Comparison of ENCODE assay signal across 10 cellular contexts in genomic region chr14:71597955-71598659, GRCh38.
A peak's percentile ranks its signal among the peaks of the same experiment; 100 is the strongest.
DNase-seq lines count a peak whose midpoint lies in the region; ATAC-seq and TF ChIP-seq lines count a peak whose summit lies in the region.
"Had no signal": no experiment of that assay in that cellular context is flagged by ENCODE, and none has a peak within 500 bp of the region (broad histone marks: within the 10 kb centered on the region; RNA-seq: fewer than 3 reads in every experiment).

No MANE protein-coding gene starts in this region.

- WGBS in prostate gland, result 89% methylated on average over 4 of the region's 4 CpGs

- ATAC-seq in GM19372 (IDR thresholded peaks at IDR 0.05; ENCODE audit: low read depth, unreplicated experiment), result peak; percentile 62
- peak; percentile 90 for ATAC-seq in HG03342 (IDR thresholded peaks at IDR 0.05; ENCODE audit: unreplicated experiment)
- no peak for ATAC-seq in left lobe of liver

- no peak overlapping the region for H3K4me3 ChIP-seq in vagina
- no peak overlapping the region for H3K4me3 ChIP-seq in prostate gland

- TF ChIP-seq POLR2A in vagina (IDR thresholded peaks at IDR 0.05), result no peak
- TF ChIP-seq POLR2A in prostate gland (IDR thresholded peaks at IDR 0.05), result no peak

- H3K27me3 ChIP-seq in vagina, result no peaks in the 10 kb centered on the region
- no peaks in the 10 kb centered on the region for H3K27me3 ChIP-seq in prostate gland (replicated peaks; ENCODE audit: insufficient read depth)

- no peaks in the 10 kb centered on the region for H3K27me3 Mint-ChIP-seq in T-helper 2 cell treated with Interferon-gamma antibody and Interleukin-4, amounts not matched to agents 5 μg/mL and 100 μg/mL, for 36 hours (ENCODE audit: low read depth)

- peaks cover 57% of the 10 kb centered on the region for H3K36me3 Mint-ChIP-seq in T-helper 2 cell treated with Interferon-gamma antibody and Interleukin-4, amounts not matched to agents 5 μg/mL and 100 μg/mL, for 36 hours (ENCODE audit: low read depth)

- H3K36me3 ChIP-seq in vagina (no peaks in the 10 kb centered on the region), prostate gland (no peaks in the 10 kb centered on the region)

- DNase-seq in CD1c-positive myeloid dendritic cell (ENCODE audit: extremely low spot score) (peak; percentile 23), HPDE6-E6E7 (ENCODE audit: extremely low spot score) (no peak), vagina (ENCODE audit: extremely low spot score in 2 of 2) (no peak), prostate gland (ENCODE audit: low spot score) (no peak), left lobe of liver (ENCODE audit: low spot score) (no peak)
- DNase-seq in T-helper 2 cell treated with Interferon-gamma antibody and Interleukin-4, amounts not matched to agents 5 μg/mL and 100 μg/mL, for 36 hours (ENCODE audit: low spot score), result peak; percentile 49
- DNase-seq: C1 segment of cervical spinal cord; stimulated activated CD4-positive, alpha-beta T cell treated with anti-CD3 and anti-CD28 coated beads, Interleukin-4, amount 100 ng/mL, for 1 hour had no signal

- intact Hi-C loops in vagina (cut with DNase I), result no loop called here
- intact Hi-C loops in prostate gland (cut with DNase I), result no loop called here

- peak overlapping the region; percentile 60 for H3K4me3 Mint-ChIP-seq in T-helper 2 cell treated with Interferon-gamma antibody and Interleukin-4, amounts not matched to agents 5 μg/mL and 100 μg/mL, for 36 hours

- H3K9me3 ChIP-seq in vagina (peaks cover 7% of the 10 kb centered on the region), prostate gland (no peaks in the 10 kb centered on the region)

- peak overlapping the region; percentile 71 for H3K27ac Mint-ChIP-seq in T-helper 2 cell treated with Interferon-gamma antibody and Interleukin-4, amounts not matched to agents 5 μg/mL and 100 μg/mL, for 36 hours

- H3K4me1 Mint-ChIP-seq in T-helper 2 cell treated with Interferon-gamma antibody and Interleukin-4, amounts not matched to agents 5 μg/mL and 100 μg/mL, for 36 hours (ENCODE audit: low read depth), result peaks cover 57% of the 10 kb centered on the region

- no peak for TF ChIP-seq CTCF in vagina (IDR thresholded peaks at IDR 0.05)
- TF ChIP-seq CTCF in prostate gland (IDR thresholded peaks at IDR 0.05), result no peak

- H3K27ac ChIP-seq in vagina (no peak overlapping the region), prostate gland (no peak overlapping the region)

- peaks cover 12% of the 10 kb centered on the region for H3K4me1 ChIP-seq in vagina
- no peaks in the 10 kb centered on the region for H3K4me1 ChIP-seq in prostate gland (replicated peaks)

- H3K9me3 Mint-ChIP-seq in T-helper 2 cell treated with Interferon-gamma antibody and Interleukin-4, amounts not matched to agents 5 μg/mL and 100 μg/mL, for 36 hours, result peaks cover 38% of the 10 kb centered on the region

Comparison
In these comparisons a context has a peak if more than half of its experiments do, and no peak if none do; other contexts are left out.
1. DNase-seq: peak in CD1c-positive myeloid dendritic cell (single experiment) and T-helper 2 cell treated with Interferon-gamma antibody and Interleukin-4, amounts not matched to agents 5 μg/mL and 100 μg/mL, for 36 hours (single experiment); none in HPDE6-E6E7 (single experiment), vagina (0 of 2), prostate gland (single experiment) and left lobe of liver (single experiment).